8 cellular contexts compared by ENCODE assay signal in genomic region chr11:125141686-125142535, GRCh38. TPM values are rescaled to one million over a fixed set of nuclear protein-coding genes. Genes with fewer than 3 reads are reported as not detected.
A peak's percentile ranks its signal among the peaks of the same experiment; 100 is the strongest.
DNase-seq lines count a peak whose midpoint lies in the region; ATAC-seq and TF ChIP-seq lines count a peak whose summit lies in the region.

No MANE protein-coding gene starts in this region.

- CTCF ChIA-PET in HCT116 (lab: Charles Lee), result interaction anchor here (0.6 to 3.3 kb wide), 16 partner anchors 9 to 288 kb away, joined by 3 to 26 read pairs (median 4); partner anchors contain the start of gene TMEM218

- intact Hi-C loops in HCT116 (cut with micrococcal nuclease) (loop anchor here (1.0 to 10.0 kb wide), 4 partner anchors 51 to 263 kb away; no protein-coding TSS in a partner anchor), aorta (cut with DNase I) (loop anchor here (5.0 to 10.0 kb wide), 2 partner anchors 177 to 185 kb away; no protein-coding TSS in a partner anchor)

- H3K36me3 ChIP-seq in HCT116 (ENCODE audit: control insufficient read depth in 1 of 2, insufficient read depth in 2 of 2, low read length in 2 of 2) (no peaks in the 10 kb centered on the region), aorta (ENCODE audit: control insufficient read depth in 1 of 2, insufficient read depth in 2 of 2, low read length in 1 of 2) (no peaks in the 10 kb centered on the region)

- peak; percentile 24 for DNase-seq in G401 (ENCODE audit: low spot score)
- no peak for DNase-seq in HCT116 (ENCODE audit: low read depth, low spot score)
- DNase-seq in NCI-H526 treated with DMSO at 0.1 percent for 48 hours (lab: John Stamatoyannopoulos, UW), result peak; percentile 99
- peak; percentile 72 for DNase-seq in activated T-cell treated with anti-CD3 and anti-CD28 coated beads, Interleukin-2, amount 50 U/mL, for 1 hour
- DNase-seq in fibroblast of the aortic adventitia (ENCODE audit: low read depth), result peak; percentile 36
- DNase-seq in omental fat pad (ENCODE audit: low spot score), result peak; percentile 56
- peak; percentile 57 to 88 for DNase-seq in aorta

- no peaks in the 10 kb centered on the region for H3K9me2 ChIP-seq in HCT116 (ENCODE audit: insufficient read depth)

- WGBS in aorta, 2 donors, result 46 to 48% methylated on average over 18 of the region's 18 CpGs

- no TSS peak for BruUV-seq in HCT116 (replicated peaks; lab: Mats Ljungman, UMichigan)

- ATAC-seq in HCT116 (peak; percentile 97), omental fat pad (ENCODE audit: low FRiP score) (peak; percentile 81), aorta (ENCODE audit: low FRiP score) (peak; percentile 82), HG03457 (IDR thresholded peaks at IDR 0.05; ENCODE audit: unreplicated experiment) (no peak)

- no peak overlapping the region for H3K9ac ChIP-seq in HCT116 (ENCODE audit: low read length)

- POLR2A ChIA-PET in HCT116 (lab: Charles Lee), result interaction anchor here (1.1 kb wide), 1 partner anchor 18 kb away, joined by 3 read pairs; no protein-coding TSS in a partner anchor

- H3K27ac ChIP-seq in HCT116 (ENCODE audit: low read depth, low read length), result no peak overlapping the region
- no peak overlapping the region for H3K27ac ChIP-seq in aorta (ENCODE audit: low read depth in 1 of 2, low read length in 2 of 2)

- H3K4me2 ChIP-seq in HCT116 (ENCODE audit: low read length), result 0 out of 2 replicates have a peak overlapping the region, but pooled peaks have one; percentile 13

- no peaks in the 10 kb centered on the region for H3K79me2 ChIP-seq in HCT116 (ENCODE audit: insufficient read depth, low read length)

- no peak for TF ChIP-seq POLR2A in HCT116 (IDR thresholded peaks at IDR 0.05; ENCODE audit: borderline replicate concordance, extremely low read depth, insufficient read depth, insufficient read length)

- no peaks in the 10 kb centered on the region for H4K20me1 ChIP-seq in HCT116 (ENCODE audit: insufficient read depth)

- H3K9me3 ChIP-seq in HCT116 (ENCODE audit: control insufficient read depth in 1 of 2, insufficient read depth in 1 of 2, low read depth in 1 of 2, low read length in 2 of 2), result no peaks in the 10 kb centered on the region
- no peaks in the 10 kb centered on the region for H3K9me3 ChIP-seq in aorta (ENCODE audit: control insufficient read depth, low read length)

- H3K4me3 ChIP-seq in HCT116 (replicated peaks in 1 of 2; ENCODE audit: low read depth in 1 of 2, low read length in 2 of 2), result no peak overlapping the region
- no peak overlapping the region for H3K4me3 ChIP-seq in fibroblast of the aortic adventitia (ENCODE audit: low read depth, low read length)
- H3K4me3 ChIP-seq in aorta (ENCODE audit: low read length in 2 of 2), result no peak overlapping the region

- in situ Hi-C loops in G401 (cut with HindIII; ENCODE audit: low sequenced_read_pairs), result no loop called here

- H2AFZ ChIP-seq in HCT116 (ENCODE audit: low read depth, low read length, poor library complexity, severe bottlenecking), result peak overlapping the region; percentile 24

- no peaks in the 10 kb centered on the region for H3K27me3 ChIP-seq in HCT116 (ENCODE audit: insufficient read depth, low read length)
- H3K27me3 ChIP-seq in aorta (ENCODE audit: control insufficient read depth in 1 of 2, insufficient read depth in 2 of 2, low read length in 1 of 2), result no peaks in the 10 kb centered on the region

- peak; percentile 90 for TF ChIP-seq RAD21 in HCT116 (IDR thresholded peaks at IDR 0.05; ENCODE audit: low read depth)

- RAD21 ChIA-PET in HCT116 (lab: Charles Lee; ENCODE audit: low non-redundant PET in 1 of 2, low total read pairs in 2 of 2, uncharacterized antibody in 2 of 2, unreplicated experiment in 2 of 2), result interaction anchor here (0.7 to 0.9 kb wide), 3 partner anchors 18 to 51 kb away, joined by 3 to 6 read pairs (median 3); partner anchors contain the start of gene TMEM218 (in 1 of the 2)

- TF ChIP-seq CTCF in HCT116 (IDR thresholded peaks at IDR 0.05 in 2 of 3, conservative IDR thresholded peaks at IDR 0.05 in 1 of 3; ENCODE audit: borderline replicate concordance in 1 of 3, insufficient read depth in 1 of 3, low read depth in 2 of 3, low read length in 2 of 3), result peak; percentile 79 to 98 (median 93)
- peak; percentile 93 for TF ChIP-seq CTCF in fibroblast of the aortic adventitia (IDR thresholded peaks at IDR 0.05; ENCODE audit: insufficient read depth, low read length)
- peak in 2 of 3 donors; percentile 56 to 74 for TF ChIP-seq CTCF in omental fat pad (IDR thresholded peaks at IDR 0.05)

- H3K4me1 ChIP-seq in HCT116 (ENCODE audit: control insufficient read depth in 1 of 2, insufficient read depth in 2 of 2, low read length in 2 of 2) (peaks cover 0 to 2% of the 10 kb centered on the region in 2 experiments; a peak in 1 of 4 replicates), aorta (ENCODE audit: control insufficient read depth in 1 of 2, insufficient read depth in 2 of 2, low read length in 2 of 2) (no peaks in the 10 kb centered on the region)

TF ChIP-seq in HCT116, 20 proteins besides CTCF, POLR2A, EP300 and RAD21:
- TF ChIP-seq JUND (IDR thresholded peaks at IDR 0.05), result no peak
- no peak for TF ChIP-seq ZFX (IDR thresholded peaks at IDR 0.05)
- TF ChIP-seq ELF1 (IDR thresholded peaks at IDR 0.05; ENCODE audit: borderline replicate concordance, low read depth), result no peak
- TF ChIP-seq EZH2 (IDR thresholded peaks at IDR 0.05), result no peak
- TF ChIP-seq EGR1 (IDR thresholded peaks at IDR 0.05; ENCODE audit: low read depth), result no peak
- no peak for TF ChIP-seq ZNF274 (IDR thresholded peaks at IDR 0.05; ENCODE audit: low read depth, low read length)
- TF ChIP-seq FOSL1 (IDR thresholded peaks at IDR 0.05; ENCODE audit: low read depth), result no peak

RNA-seq across cellular contexts. Expression of gene PKNOX2, which starts 22.6 kb away (rescaled TPM):
- total RNA-seq in G401 (2014; rRNA removed; shearing (Covaris generic)), result 4.1 and 4.6 TPM in 2 replicates
- total RNA-seq in HCT116 (2021; ENCODE audit: unreplicated experiment) (0.20 TPM), fibroblast of the aortic adventitia (ENCODE audit: low replicate concordance) (2.0 and 8.6 TPM in 2 replicates), omental fat pad (1 to 10 TPM in 2 of 4 donors, under 1 TPM in 2; 0.19 to 2.7 (median 0.82) TPM), aorta (10 to 100 TPM in 1 of 2 donors, 1 to 10 TPM in 1; 7.7 to 19.8 TPM)
- 0.02 and 0.05 TPM in 2 replicates for polyA plus RNA-seq in HCT116 (2012)
- polyA plus RNA-seq in aorta, result 1 to 10 TPM; 1.8 to 3.9 TPM

RNA-seq across cellular contexts. Expression of gene TMEM218, which starts 30.5 kb away (rescaled TPM):
- 62.0 and 65.8 TPM in 2 replicates for total RNA-seq in G401 (2014; rRNA removed; shearing (Covaris generic))
- total RNA-seq in HCT116 (2021; ENCODE audit: unreplicated experiment) (17.9 TPM), fibroblast of the aortic adventitia (ENCODE audit: low replicate concordance) (9.2 and 35.1 TPM in 2 replicates), omental fat pad (10 to 100 TPM; 17.0 to 24.4 (median 21.9) TPM), aorta (10 to 100 TPM in 1 of 2 donors, 1 to 10 TPM in 1; 9.9 to 16.9 TPM)
- polyA plus RNA-seq in HCT116 (2012), result 13.3 and 16.6 TPM in 2 replicates
- 10 to 100 TPM; 31.9 to 34.7 TPM for polyA plus RNA-seq in aorta
